Comparison of ENCODE assay signal across 11 cellular contexts in the genomic region with DNA sequence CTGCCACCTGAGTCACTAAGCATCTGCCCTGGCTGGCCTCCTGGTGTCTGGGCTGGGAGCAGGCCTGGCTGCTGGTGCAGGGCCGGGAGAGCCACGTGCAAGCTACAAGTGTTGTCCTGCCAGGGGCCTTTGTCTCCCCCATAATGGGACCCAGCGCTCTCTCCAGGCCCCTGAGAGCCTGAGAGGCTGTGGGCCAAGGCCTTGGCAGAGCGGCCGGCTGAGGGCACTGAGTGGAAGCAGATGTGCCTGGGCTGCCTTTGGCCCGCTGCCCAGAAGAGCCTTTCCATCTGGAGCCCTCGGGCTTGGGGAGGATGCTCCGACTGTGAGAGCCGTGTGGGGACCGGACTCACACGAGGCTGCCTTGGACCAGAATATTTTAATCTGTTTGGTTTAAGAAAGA.
A peak's percentile ranks its signal among the peaks of the same experiment; 100 is the strongest.
DNase-seq lines count a peak whose midpoint lies in the region; ATAC-seq, FAIRE-seq and TF ChIP-seq lines count a peak whose summit lies in the region.
"Had no signal": no experiment of that assay in that cellular context is flagged by ENCODE, and none has a peak within 500 bp of the region (broad histone marks: within the 10 kb centered on the region; RNA-seq: fewer than 3 reads in every experiment).

No MANE protein-coding gene starts in this region.

- H3K36me3 ChIP-seq in testis (ENCODE audit: low read depth, missing control alignments), result no peaks in the 10 kb centered on the region
- H3K36me3 ChIP-seq: right lobe of liver, suprapubic skin had no signal

- ATAC-seq in GM19452 (IDR thresholded peaks at IDR 0.05; ENCODE audit: unreplicated experiment), result no peak
- ATAC-seq: right lobe of liver had no signal

- intact Hi-C loops in testis (cut with DNase I; ENCODE audit: low total_unique reads), result no loop called here

- H3K27ac ChIP-seq in testis, result no peak overlapping the region
- H3K27ac ChIP-seq: 22Rv1, right lobe of liver, suprapubic skin had no signal

- H3K4me3 ChIP-seq in astrocyte of the cerebellum (ENCODE audit: low read depth, low read length), result no peak overlapping the region
- no peak overlapping the region for H3K4me3 ChIP-seq in testis
- H3K4me3 ChIP-seq: right lobe of liver, suprapubic skin had no signal

- no peaks in the 10 kb centered on the region for H3K27me3 ChIP-seq in testis
- H3K27me3 ChIP-seq: right lobe of liver, suprapubic skin had no signal

- no peak for TF ChIP-seq POLR2A in testis (IDR thresholded peaks at IDR 0.05)

- TF ChIP-seq CTCF in astrocyte of the cerebellum (IDR thresholded peaks at IDR 0.05; ENCODE audit: low read depth, low read length, missing control alignments), result peak; percentile 8
- TF ChIP-seq CTCF in testis (IDR thresholded peaks at IDR 0.05), result no peak

- 55 to 61% methylated on average over 8 to 11 of the region's 11 CpGs for whole genome bisulfite sequencing in testis, 2 donors

- no peak for FAIRE-seq in urothelium cell line (lab: Jason Lieb, UNC)

- in situ Hi-C loops in astrocyte of the cerebellum (cut with HindIII; ENCODE audit: low sequenced_read_pairs), result no loop called here

- DNase-seq in NCI-H1417 (lab: John Stamatoyannopoulos, UW) (peak in 2 of 3 experiments; percentile 26 to 61), NCI-H1417 treated with DMSO at 0.1 percent for 48 hours (lab: John Stamatoyannopoulos, UW) (no peak), astrocyte of the cerebellum (ENCODE audit: low read depth) (no peak), hypothalamus (lab: John Stamatoyannopoulos, UW) (peak in 49 of 51 donors; percentile 22 to 97 (median 82)), testis (peak; percentile 73), urothelium cell line (ENCODE audit: low spot score) (no peak), NAMALWA (ENCODE audit: low spot score) (no peak)

- no peaks in the 10 kb centered on the region for H3K9me3 ChIP-seq in testis
- H3K9me3 ChIP-seq: right lobe of liver, suprapubic skin had no signal

- peaks cover 4% of the 10 kb centered on the region for H3K4me1 ChIP-seq in testis

Comparison
In these comparisons a context has a peak if more than half of its experiments do, and no peak if none do; other contexts are left out.
1. DNase-seq: peak in NCI-H1417 (2 of 3), hypothalamus (49 of 51) and testis (single experiment); none in NCI-H1417 treated with DMSO at 0.1 percent for 48 hours (single experiment), astrocyte of the cerebellum (single experiment), urothelium cell line (single experiment) and NAMALWA (single experiment).